Comparison of ENCODE assay signal across 29 cellular contexts in genomic region chr13:44929691-44930090, GRCh38.
"Had no signal": no experiment of that assay in that cellular context is flagged by ENCODE, and none has a peak within 500 bp of the region (broad histone marks: within the 10 kb centered on the region; RNA-seq: fewer than 3 reads in every experiment).

No MANE protein-coding gene starts in this region.

- H3K4me3 ChIP-seq: adrenal gland, ascending aorta, left ventricle myocardium inferior, right lobe of liver, smooth muscle cell, thoracic aorta had no signal

- ATAC-seq: activated CD4-positive, alpha-beta T cell treated with anti-CD3 and anti-CD28 coated beads for 36 hours; activated T-cell treated with anti-CD3 and anti-CD28 coated beads, Interleukin-2, amount 50 U/mL, for 4 hours; foreskin keratinocyte; natural killer cell treated with Interleukin-12 subunit alpha and Interleukin-12 subunit beta and Interleukin-15 and Interleukin-18, amount 100 ng/mL, for 72 hours; right lobe of liver had no signal

- H3K36me3 ChIP-seq: adrenal gland, ascending aorta, left ventricle myocardium inferior, right lobe of liver, thoracic aorta had no signal

- H3K4me2 ChIP-seq: smooth muscle cell had no signal

- H3K4me3 Mint-ChIP-seq: activated B cell treated with CpG ODN at 0.5 μM for 24 hours; activated CD4-positive, alpha-beta T cell treated with anti-CD3 and anti-CD28 coated beads for 36 hours; activated naive CD8-positive, alpha-beta T cell; activated T-cell treated with anti-CD3 and anti-CD28 coated beads, Interleukin-2, amount 50 U/mL, for 4 hours; mesothelial cell of epicardium; natural killer cell treated with Interleukin-12 subunit alpha and Interleukin-12 subunit beta and Interleukin-15 and Interleukin-18, amount 100 ng/mL, for 72 hours; T-helper 1 cell treated with Interleukin-12 subunit alpha and Interleukin-12 subunit beta and Interleukin-4 antibody, amounts not matched to agents 30 μg/mL and 1 μg/mL, for 36 hours; type B pancreatic cell had no signal

- H3K36me3 Mint-ChIP-seq: activated naive CD8-positive, alpha-beta T cell; mesothelial cell of epicardium; natural killer cell treated with Interleukin-12 subunit alpha and Interleukin-12 subunit beta and Interleukin-15 and Interleukin-18, amount 100 ng/mL, for 72 hours; type B pancreatic cell had no signal

- H3K27ac Mint-ChIP-seq: activated B cell treated with CpG ODN at 0.5 μM for 24 hours; activated CD4-positive, alpha-beta T cell treated with anti-CD3 and anti-CD28 coated beads for 36 hours; activated naive CD8-positive, alpha-beta T cell; activated T-helper 2 cell treated with anti-CD3 and anti-CD28 coated beads, Interferon-gamma antibody, Interleukin-2, Interleukin-4, amounts not matched to agents 10 μg/mL and 5 μg/mL and 100 μg/mL, durations not matched to agents 14 hours and 24 hours and 36 hours; mesothelial cell of epicardium; T-helper 1 cell treated with Interleukin-12 subunit alpha and Interleukin-12 subunit beta and Interleukin-4 antibody, amounts not matched to agents 30 μg/mL and 1 μg/mL, for 36 hours; type B pancreatic cell had no signal

- H3K27me3 ChIP-seq: adrenal gland, ascending aorta, foreskin keratinocyte, right lobe of liver had no signal

- H3K9me3 Mint-ChIP-seq: activated B cell treated with CpG ODN at 0.5 μM for 24 hours; activated T-cell treated with anti-CD3 and anti-CD28 coated beads, Interleukin-2, amount 50 U/mL, for 4 hours; activated T-helper 2 cell treated with anti-CD3 and anti-CD28 coated beads, Interferon-gamma antibody, Interleukin-2, Interleukin-4, amounts not matched to agents 10 μg/mL and 5 μg/mL and 100 μg/mL, durations not matched to agents 14 hours and 24 hours and 36 hours; mesothelial cell of epicardium; natural killer cell treated with Interleukin-12 subunit alpha and Interleukin-12 subunit beta and Interleukin-15 and Interleukin-18, amount 100 ng/mL, for 72 hours; T-helper 1 cell treated with Interleukin-12 subunit alpha and Interleukin-12 subunit beta and Interleukin-4 antibody, amounts not matched to agents 30 μg/mL and 1 μg/mL, for 36 hours; type B pancreatic cell had no signal

- H3K4me1 Mint-ChIP-seq: activated B cell treated with CpG ODN at 0.5 μM for 24 hours had no signal

- H3K9me3 ChIP-seq: adrenal gland, ascending aorta, left ventricle myocardium inferior, right lobe of liver, thoracic aorta had no signal

- DNase-seq: activated B cell treated with CpG ODN at 0.5 μM for 24 hours; activated CD4-positive, alpha-beta T cell treated with anti-CD3 and anti-CD28 coated beads for 36 hours; activated CD4-positive, alpha-beta T cell treated with anti-CD3 and anti-CD28 coated beads, Interleukin-2, amount 50 U/mL, for 4 hours; activated CD8-positive, alpha-beta memory T cell treated with anti-CD3 and anti-CD28 coated beads for 24 hours; activated CD8-positive, alpha-beta memory T cell treated with anti-CD3 and anti-CD28 coated beads, Interleukin-2, amount 50 U/mL, for 4 hours; activated naive CD4-positive, alpha-beta T cell; activated T-cell treated with anti-CD3 and anti-CD28 coated beads, Interleukin-2, amount 50 U/mL, for 4 hours; adrenal gland; central memory CD4-positive, alpha-beta T cell; foreskin keratinocyte; hypothalamus; left ventricle myocardium inferior; mammary epithelial cell; posterior cingulate gyrus; right lobe of liver; stimulated activated CD4-positive, alpha-beta T cell treated with anti-CD3 and anti-CD28 coated beads, Interleukin-2, amount 100 ng/mL, for 48 hours; stimulated activated CD8-positive, alpha-beta memory T cell treated with anti-CD3 and anti-CD28 coated beads, Interleukin-4, amount 100 ng/mL, for 48 hours; stimulated activated naive CD4-positive, alpha-beta T cell treated with Interleukin-2 at 50 U/mL for 16 hours; T1000 had no signal

- H3K4me1 ChIP-seq: right lobe of liver had no signal

- H3K27ac ChIP-seq: epithelial cell of prostate, foreskin keratinocyte, left ventricle myocardium inferior, right lobe of liver had no signal
